8 cellular contexts compared by ENCODE assay signal in the genomic region with DNA sequence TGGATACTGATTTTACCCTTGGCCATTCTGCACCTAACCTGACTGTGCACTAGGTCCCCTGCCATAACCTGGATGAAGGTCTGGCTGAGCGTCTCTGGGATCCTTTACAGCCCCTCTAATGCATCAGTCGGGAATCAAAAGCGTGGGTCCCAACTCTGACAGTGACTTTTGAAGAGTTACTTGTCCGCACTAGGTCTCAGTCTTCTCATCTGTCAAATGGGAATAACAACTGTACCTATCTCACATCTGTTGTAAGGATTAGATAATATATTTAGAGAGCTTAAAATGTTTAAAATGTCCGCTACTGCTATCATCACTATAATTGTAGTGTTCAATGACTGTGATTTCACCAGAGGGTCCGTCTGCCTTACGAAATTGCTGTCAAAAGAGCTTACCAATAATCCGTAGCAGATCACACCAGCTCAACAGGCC. TPM values are rescaled to one million over a fixed set of nuclear protein-coding genes. Genes with fewer than 3 reads are reported as not detected.
DNase-seq lines count a peak whose midpoint lies in the region; ATAC-seq, FAIRE-seq and TF ChIP-seq lines count a peak whose summit lies in the region.

No MANE protein-coding gene starts in this region.

- H3K4me3 ChIP-seq in left ventricle myocardium inferior (peak overlapping the region; percentile 91), K562 (peak overlapping the region; percentile 68), mesendoderm (ENCODE audit: low read length) (peak overlapping the region; percentile 93), aorta (ENCODE audit: low read length in 2 of 2) (peak overlapping the region; percentile 52 to 95)

- TF ChIP-seq RAD21 in K562 (CRISPR knock-in tag; conservative IDR thresholded peaks at IDR 0.05 in 1 of 2, IDR thresholded peaks at IDR 0.05 in 1 of 2) = no peak

- H2BK5ac ChIP-seq in mesendoderm (ENCODE audit: low read length) = no peak overlapping the region

- no peak for FAIRE-seq in K562 (lab: Jason Lieb, UNC)

- peak overlapping the region; percentile 87 for H2AFZ ChIP-seq in K562 (ENCODE audit: low read depth, low read length)

- no peak overlapping the region for H2BK120ac ChIP-seq in mesendoderm (ENCODE audit: low read depth, low read length)

- peak overlapping the region; percentile 51 for H3K23ac ChIP-seq in mesendoderm (ENCODE audit: low read length)

- TF ChIP-seq POLR2A in K562 (conservative IDR thresholded peaks at IDR 0.05) = no peak

- peaks cover 57% of the 10 kb centered on the region for H3K79me2 ChIP-seq in K562 (ENCODE audit: control insufficient read depth, insufficient read depth, low read length)
- peaks cover 31% of the 10 kb centered on the region for H3K79me2 ChIP-seq in mesendoderm (ENCODE audit: control insufficient read depth, insufficient read depth, low read length)

- no peak for TF ChIP-seq EP300 in K562 (IDR thresholded peaks at IDR 0.05; ENCODE audit: low read length)

- CTCF ChIA-PET in K562 (lab: Yijun Ruan, JAX; ENCODE audit: low intra/inter-chr PET ratio) = no interaction called here

- H3K4me1 ChIP-seq in left ventricle myocardium inferior (peaks cover 46% of the 10 kb centered on the region), K562 (replicated peaks in 1 of 2; ENCODE audit: control insufficient read depth in 2 of 2, insufficient read depth in 2 of 2, low read length in 2 of 2) (peaks cover 15 to 19% of the 10 kb centered on the region in 2 experiments; a peak in 4 of 5 replicates), mesendoderm (ENCODE audit: control insufficient read depth, low read depth, low read length) (peaks cover 3% of the 10 kb centered on the region), aorta (ENCODE audit: control insufficient read depth in 1 of 2, insufficient read depth in 2 of 2, low read length in 2 of 2) (no peaks in the 10 kb centered on the region)

- H3K9me1 ChIP-seq in K562 (ENCODE audit: control insufficient read depth, insufficient read depth, low read length) = no peaks in the 10 kb centered on the region

- H3K27me3 ChIP-seq in left ventricle myocardium inferior (ENCODE audit: low read depth) (no peaks in the 10 kb centered on the region), K562 (ENCODE audit: control insufficient read depth in 2 of 2, insufficient read depth in 2 of 2, low read length in 2 of 2) (no peaks in the 10 kb centered on the region), mesendoderm (ENCODE audit: insufficient read depth, low read length, poor library complexity) (no peaks in the 10 kb centered on the region), aorta (ENCODE audit: control insufficient read depth in 1 of 2, insufficient read depth in 2 of 2, low read length in 1 of 2) (no peaks in the 10 kb centered on the region)

- H3K79me1 ChIP-seq in mesendoderm (ENCODE audit: low read length) = peaks cover 15% of the 10 kb centered on the region

- 0 out of 2 replicates have a peak, but pooled peaks cover 13% of the 10 kb centered on the region for H4K20me1 ChIP-seq in K562 (replicated peaks; ENCODE audit: control insufficient read depth, insufficient read depth, low read length)

- 5% methylated on average over 8 of the region's 8 CpGs for WGBS in K562 (ENCODE audit: insufficient coverage, low coverage, missing lambda C conversion rate)
- WGBS in mesendoderm (ENCODE audit: extremely low coverage, insufficient coverage, low lambda C conversion rate) = no CpG with 5 or more reads among the region's 8 CpGs
- WGBS in aorta, 2 donors = 33 to 38% methylated on average over 8 of the region's 8 CpGs

- H3K4ac ChIP-seq in mesendoderm (ENCODE audit: low read depth, low read length) = no peak overlapping the region

- no peak overlapping the region for H4K5ac ChIP-seq in mesendoderm (ENCODE audit: low read length)

- no peak overlapping the region for H4K8ac ChIP-seq in mesendoderm (ENCODE audit: low read depth, low read length)

- POLR2A ChIA-PET in K562 (lab: Yijun Ruan, JAX) = interaction anchor here (0.6 to 1.8 kb wide), 8 partner anchors 8 to 170 kb away, joined by 3 to 9 read pairs (median 4); partner anchors contain the start of gene POGK

- BruUV-seq in K562 (replicated peaks; lab: Mats Ljungman, UMichigan) = no TSS peak

- H3K9me3 ChIP-seq in left ventricle myocardium inferior (replicated peaks) (no peaks in the 10 kb centered on the region), K562 (replicated peaks; ENCODE audit: control insufficient read depth, insufficient read depth, low read depth, low read length) (0 out of 2 replicates have a peak, but pooled peaks cover 2% of the 10 kb centered on the region), aorta (ENCODE audit: control insufficient read depth, low read length) (no peaks in the 10 kb centered on the region)

- ATAC-seq in left cardiac atrium (no peak), K562 (no peak), aorta (ENCODE audit: low FRiP score) (no peak), HG03378 (IDR thresholded peaks at IDR 0.05; ENCODE audit: unreplicated experiment) (no peak)

- H3K27ac ChIP-seq in left ventricle myocardium inferior (replicated peaks) (peak overlapping the region; percentile 95), K562 (ENCODE audit: extremely low read depth, low read depth, low read length) (peak overlapping the region; percentile 83), mesendoderm (ENCODE audit: low read depth, low read length) (no peak overlapping the region), aorta (ENCODE audit: low read depth in 1 of 2, low read length in 2 of 2) (peak overlapping the region in 1 of 2 donors; percentile 37)

- no peak overlapping the region for H2AK5ac ChIP-seq in mesendoderm (ENCODE audit: low read length)

- peak overlapping the region; percentile 99 for H3K56ac ChIP-seq in mesendoderm (ENCODE audit: low read length)

- peak overlapping the region; percentile 72 for H3K18ac ChIP-seq in mesendoderm (ENCODE audit: low read length)

- peak overlapping the region; percentile 89 for H3K4me2 ChIP-seq in K562 (ENCODE audit: insufficient read depth, low read length)
- H3K4me2 ChIP-seq in mesendoderm (ENCODE audit: low read length) = peak overlapping the region; percentile 55

- H2BK15ac ChIP-seq in mesendoderm (replicated peaks; ENCODE audit: low read depth) = no peak overlapping the region

- peak overlapping the region; percentile 82 to 97 for H3K9ac ChIP-seq in K562 (ENCODE audit: insufficient read depth in 1 of 2, low read depth in 2 of 2, low read length in 2 of 2)
- peak overlapping the region; percentile 96 for H3K9ac ChIP-seq in mesendoderm (ENCODE audit: low read length)

- TF ChIP-seq CTCF in left ventricle myocardium inferior (IDR thresholded peaks at IDR 0.05; ENCODE audit: borderline replicate concordance) (no peak), K562 (IDR thresholded peaks at IDR 0.05 in 2 of 3, conservative IDR thresholded peaks at IDR 0.05 in 1 of 3; ENCODE audit: insufficient read depth in 2 of 3, low read depth in 1 of 3, low read length in 3 of 3) (no peak)

- DNase-seq in left ventricle myocardium inferior (no peak), left cardiac atrium (no peak), K562 (ENCODE audit: extremely low read depth in 1 of 4, low spot score in 3 of 4) (peak in 1 of 4 experiments; percentile 31), mesendoderm (no peak), aorta (no peak), NCI-H524 (lab: John Stamatoyannopoulos, UW) (no peak)
- DNase-seq in NK-92 treated with Interleukin-12 subunit alpha and Interleukin-12 subunit beta, amount 100 ng/mL, for 24 hours (lab: John Stamatoyannopoulos, UW) = no peak

- H3K36me3 ChIP-seq in left ventricle myocardium inferior (no peaks in the 10 kb centered on the region), K562 (ENCODE audit: control insufficient read depth, insufficient read depth, low read length) (peaks cover 22% of the 10 kb centered on the region; the same call in 1 of the 3 replicates), mesendoderm (ENCODE audit: control insufficient read depth, insufficient read depth, low read length) (no peaks in the 10 kb centered on the region), aorta (ENCODE audit: control insufficient read depth in 1 of 2, insufficient read depth in 2 of 2, low read length in 1 of 2) (no peaks in the 10 kb centered on the region)

- in situ Hi-C loops in K562 (cut with MboI) = no loop called here

- intact Hi-C loops in left ventricle myocardium inferior (cut with micrococcal nuclease) = no loop called here
- intact Hi-C loops in left cardiac atrium (cut with DNase I) = no loop called here
- intact Hi-C loops in K562 (cut with micrococcal nuclease) = loop anchor here (2.0 kb wide), 1 partner anchor 35 kb away; no protein-coding TSS in a partner anchor
- intact Hi-C loops in aorta (cut with DNase I) = no loop called here

RNA-seq across cellular contexts. Expression of gene TADA1, which starts 0.7 kb away (rescaled TPM):
- total RNA-seq in left ventricle myocardium inferior (10.2 TPM), left cardiac atrium (1 to 10 TPM; 9.4 TPM), K562 (2014; rRNA removed) (15.9 and 18.8 TPM in 2 replicates), K562 (2014; rRNA removed; fragmentation: Illumina TruSeq; extraction: Trizol) (28.7 and 32.5 TPM in 2 replicates), K562 (2015; rRNA removed; fragmentation: Illumina TruSeq; extraction: Trizol) (27.3 and 27.7 TPM in 2 replicates), K562 (2021) (20.5 and 21.2 TPM in 2 replicates), aorta (1 to 10 TPM; 7.0 to 9.4 TPM)
- total RNA-seq in K562 (2011; cell fraction: chromatin; rRNA removed; ENCODE audit: low replicate concordance) = 14.9 and 32.5 TPM in 2 replicates
- 8.2 and 11.6 TPM in 2 replicates for total RNA-seq in K562 (2011; cell fraction: nucleolus; rRNA removed)
- 17.5 and 30.8 TPM in 2 replicates for total RNA-seq in K562 (2011; cell fraction: nucleoplasm; rRNA removed)
- polyA plus RNA-seq in K562 (2011; rRNA removed) (42.9 and 43.1 TPM in 2 replicates), K562 (2014; fragmentation: Illumina TruSeq; extraction: Trizol) (28.4 and 35.2 TPM in 2 replicates), K562 (2014; fragmentation: Nextera tagmentation; extraction: Ambion mirVana) (10 to 100 TPM; 62.6 to 76.5 TPM), K562 (2014; rRNA removed) (18.6 and 24.1 TPM in 2 replicates), aorta (1 to 10 TPM; 6.1 to 6.3 TPM)
- polyA plus RNA-seq in K562 (2011; cell fraction: cytosol; rRNA removed) = 17.2 and 32.7 TPM in 2 replicates
- polyA plus RNA-seq in K562 (2011; cell fraction: nucleus; rRNA removed) = 27.0 and 37.4 TPM in 2 replicates
- polyA plus RNA-seq in K562 (2012) = 13.6 and 22.2 TPM in 2 replicates
- 39.7 and 45.5 TPM in 2 replicates for polyA minus RNA-seq in K562 (2011; rRNA and poly(A)+ RNA removed)
- 15.5 and 15.6 TPM in 2 replicates for polyA minus RNA-seq in K562 (2011; cell fraction: cytosol; rRNA and poly(A)+ RNA removed)
- 7.5 and 16.2 TPM in 2 replicates for polyA minus RNA-seq in K562 (2011; cell fraction: nucleus; rRNA and poly(A)+ RNA removed)
- polyA plus RNA-seq in mesendoderm (2013, experiment 1 of 2) = 16.4 TPM
- polyA plus RNA-seq in mesendoderm (2013, experiment 2 of 2) = 16.3 TPM

RNA-seq across cellular contexts. Expression of gene POGK, which starts 36.0 kb away (rescaled TPM):
- 14.1 TPM for total RNA-seq in left ventricle myocardium inferior
- 10 to 100 TPM; 16.8 to 21.7 TPM for total RNA-seq in left cardiac atrium
- total RNA-seq in K562 (2011; cell fraction: chromatin; rRNA removed; ENCODE audit: low replicate concordance) = 19.4 and 25.5 TPM in 2 replicates
- total RNA-seq in K562 (2011; cell fraction: nucleolus; rRNA removed) = 13.3 and 15.5 TPM in 2 replicates
- total RNA-seq in K562 (2011; cell fraction: nucleoplasm; rRNA removed) = 21.6 and 38.7 TPM in 2 replicates
- 24.3 and 30.4 TPM in 2 replicates for total RNA-seq in K562 (2014; rRNA removed)
- 30.9 and 31.0 TPM in 2 replicates for total RNA-seq in K562 (2014; rRNA removed; fragmentation: Illumina TruSeq; extraction: Trizol)
- 41.0 and 44.5 TPM in 2 replicates for total RNA-seq in K562 (2015; rRNA removed; fragmentation: Illumina TruSeq; extraction: Trizol)
- total RNA-seq in K562 (2021) = 34.6 and 35.6 TPM in 2 replicates
- polyA plus RNA-seq in K562 (2011; rRNA removed) = 11.5 and 12.5 TPM in 2 replicates
- polyA plus RNA-seq in K562 (2011; cell fraction: cytosol; rRNA removed) = 8.6 and 14.1 TPM in 2 replicates
- polyA plus RNA-seq in K562 (2011; cell fraction: nucleus; rRNA removed) = 27.0 and 31.8 TPM in 2 replicates
- polyA plus RNA-seq in K562 (2012) = 18.6 and 22.8 TPM in 2 replicates
- 24.6 and 30.8 TPM in 2 replicates for polyA plus RNA-seq in K562 (2014; fragmentation: Illumina TruSeq; extraction: Trizol)
- polyA plus RNA-seq in K562 (2014; fragmentation: Nextera tagmentation; extraction: Ambion mirVana) = 1 to 10 TPM; 6.1 to 8.1 TPM
- 15.7 and 20.1 TPM in 2 replicates for polyA plus RNA-seq in K562 (2014; rRNA removed)
- 29.8 and 30.3 TPM in 2 replicates for polyA minus RNA-seq in K562 (2011; rRNA and poly(A)+ RNA removed)
- 19.1 and 22.8 TPM in 2 replicates for polyA minus RNA-seq in K562 (2011; cell fraction: cytosol; rRNA and poly(A)+ RNA removed)
- polyA minus RNA-seq in K562 (2011; cell fraction: nucleus; rRNA and poly(A)+ RNA removed) = 17.4 and 27.2 TPM in 2 replicates
- polyA plus RNA-seq in mesendoderm (2013, experiment 1 of 2) = 28.0 TPM
- polyA plus RNA-seq in mesendoderm (2013, experiment 2 of 2) = 27.8 TPM
- 10 to 100 TPM; 38.0 to 40.4 TPM for total RNA-seq in aorta
- polyA plus RNA-seq in aorta = 10 to 100 TPM; 11.5 to 13.8 TPM
